ENCODE assay signal across 24 cellular contexts in genomic region chr15:99558084-99558483, GRCh38.
"Had no signal": no experiment of that assay in that cellular context is flagged by ENCODE, and none has a peak within 500 bp of the region (broad histone marks: within the 10 kb centered on the region; RNA-seq: fewer than 3 reads in every experiment).

No MANE protein-coding gene starts in this region.

- H3K9me3 Mint-ChIP-seq: naive thymus-derived CD8-positive, alpha-beta T cell; nephron; neural crest cell; stimulated activated effector memory CD8-positive, alpha-beta T cell treated with anti-CD3 and anti-CD28 coated beads, Interleukin-12 subunit alpha, Interleukin-12 subunit beta, amount 100 ng/mL, for 72 hours; stimulated activated naive CD8-positive, alpha-beta T cell treated with anti-CD3 and anti-CD28 coated beads, Interleukin-15, Interleukin-2, amounts not matched to agents 100 ng/mL and 50 ng/mL, for 24 hours; type B pancreatic cell had no signal

- H3K4me1 Mint-ChIP-seq: stimulated activated effector memory CD8-positive, alpha-beta T cell treated with anti-CD3 and anti-CD28 coated beads, Interleukin-12 subunit alpha, Interleukin-12 subunit beta, amount 100 ng/mL, for 72 hours had no signal

- H3K27me3 Mint-ChIP-seq: naive thymus-derived CD8-positive, alpha-beta T cell had no signal

- H3K4me3 ChIP-seq: heart right ventricle, hepatocyte, left ventricle myocardium inferior, lung, mucosa of descending colon, right atrium auricular region, skin epidermis, tibial nerve, uterus had no signal

- ATAC-seq: heart right ventricle; mucosa of descending colon; naive thymus-derived CD8-positive, alpha-beta T cell; sciatic nerve; stimulated activated effector memory CD8-positive, alpha-beta T cell treated with anti-CD3 and anti-CD28 coated beads, Interleukin-12 subunit alpha, Interleukin-12 subunit beta, amount 100 ng/mL, for 72 hours had no signal

- H3K79me2 ChIP-seq: hepatocyte, parathyroid adenoma had no signal

- DNase-seq: heart right ventricle; islet precursor cell; left ventricle myocardium inferior; midbrain; mucosa of descending colon; naive thymus-derived CD8-positive, alpha-beta T cell; occipital lobe; stimulated activated CD4-positive, alpha-beta T cell treated with anti-CD3 and anti-CD28 coated beads, Interleukin-12 subunit alpha, Interleukin-12 subunit beta, amount 100 ng/mL, for 4 hours; stimulated activated CD4-positive, alpha-beta T cell treated with anti-CD3 and anti-CD28 coated beads, Interleukin-4, amount 100 ng/mL, for 24 hours; stimulated activated naive CD4-positive, alpha-beta T cell; uterus had no signal

- H3K4me2 ChIP-seq: hepatocyte had no signal

- H3K27ac Mint-ChIP-seq: nephron; stimulated activated effector memory CD8-positive, alpha-beta T cell treated with anti-CD3 and anti-CD28 coated beads, Interleukin-12 subunit alpha, Interleukin-12 subunit beta, amount 100 ng/mL, for 72 hours; stimulated activated naive CD8-positive, alpha-beta T cell treated with anti-CD3 and anti-CD28 coated beads, Interleukin-15, Interleukin-2, amounts not matched to agents 100 ng/mL and 50 ng/mL, for 24 hours; type B pancreatic cell had no signal

- H3K4me1 ChIP-seq: left ventricle myocardium inferior, parathyroid adenoma, uterus had no signal

- H2AFZ ChIP-seq: hepatocyte, parathyroid adenoma had no signal

- H3K27me3 ChIP-seq: heart right ventricle, hepatocyte, right atrium auricular region, tibial nerve, uterus had no signal

- H3K27ac ChIP-seq: heart right ventricle, hepatocyte, left ventricle myocardium inferior, neutrophil, parathyroid adenoma, right atrium auricular region, skin epidermis, tibial nerve, uterus had no signal

- H3K9me3 ChIP-seq: heart right ventricle, left ventricle myocardium inferior, mucosa of descending colon, neutrophil, right atrium auricular region, tibial nerve, uterus had no signal

- H3K4me3 Mint-ChIP-seq: naive thymus-derived CD8-positive, alpha-beta T cell; nephron; neural crest cell; stimulated activated effector memory CD8-positive, alpha-beta T cell treated with anti-CD3 and anti-CD28 coated beads, Interleukin-12 subunit alpha, Interleukin-12 subunit beta, amount 100 ng/mL, for 72 hours; stimulated activated naive CD8-positive, alpha-beta T cell treated with anti-CD3 and anti-CD28 coated beads, Interleukin-15, Interleukin-2, amounts not matched to agents 100 ng/mL and 50 ng/mL, for 24 hours; type B pancreatic cell had no signal

- H3K36me3 Mint-ChIP-seq: naive thymus-derived CD8-positive, alpha-beta T cell; stimulated activated effector memory CD8-positive, alpha-beta T cell treated with anti-CD3 and anti-CD28 coated beads, Interleukin-12 subunit alpha, Interleukin-12 subunit beta, amount 100 ng/mL, for 72 hours; type B pancreatic cell had no signal

- H3K9ac ChIP-seq: parathyroid adenoma had no signal

- H3K36me3 ChIP-seq: heart right ventricle, left ventricle myocardium inferior, neutrophil, right atrium auricular region, tibial nerve, uterus had no signal
